Comparison of ENCODE assay signal across 31 cellular contexts in the genomic region with DNA sequence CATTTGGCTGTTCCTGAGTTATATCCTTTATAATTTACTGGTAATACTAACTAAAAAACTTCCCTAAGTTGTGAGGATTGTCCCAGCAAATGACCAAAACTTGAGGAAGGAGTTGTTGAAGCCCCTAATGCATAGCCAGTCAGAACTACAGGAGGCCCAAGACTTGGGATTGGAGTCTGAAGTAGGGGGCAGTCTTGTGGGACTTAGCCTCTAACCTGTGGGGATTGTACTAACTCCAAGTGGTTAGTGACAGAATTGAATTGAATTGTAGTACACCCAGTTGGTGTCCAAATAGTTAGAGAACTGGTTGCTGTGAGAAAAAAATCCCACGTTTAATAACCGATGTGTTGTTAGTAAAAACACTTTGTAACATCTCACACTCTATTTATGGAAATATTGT.
"Had no signal": no experiment of that assay in that cellular context is flagged by ENCODE, and none has a peak within 500 bp of the region (broad histone marks: within the 10 kb centered on the region; RNA-seq: fewer than 3 reads in every experiment).

No MANE protein-coding gene starts in this region.

- H3K36me3 Mint-ChIP-seq: mesothelial cell of epicardium; naive B cell; natural killer cell; stimulated activated effector memory CD8-positive, alpha-beta T cell treated with anti-CD3 and anti-CD28 coated beads, Interleukin-12 subunit alpha, Interleukin-12 subunit beta, amount 100 ng/mL, for 72 hours; type B pancreatic cell had no signal

- H3K27ac Mint-ChIP-seq: mesothelial cell of epicardium; naive B cell; natural killer cell; nephron progenitor cell; stimulated activated effector memory CD8-positive, alpha-beta T cell treated with anti-CD3 and anti-CD28 coated beads, Interleukin-12 subunit alpha, Interleukin-12 subunit beta, amount 100 ng/mL, for 72 hours; stimulated activated naive CD8-positive, alpha-beta T cell treated with anti-CD3 and anti-CD28 coated beads, Interleukin-15, Interleukin-2, amounts not matched to agents 100 ng/mL and 50 ng/mL, for 24 hours; type B pancreatic cell had no signal

- ATAC-seq: left cardiac atrium; left lobe of liver; left ventricle myocardium superior; lower lobe of right lung; natural killer cell; pancreas; right cardiac atrium; sciatic nerve; stimulated activated effector memory CD8-positive, alpha-beta T cell treated with anti-CD3 and anti-CD28 coated beads, Interleukin-12 subunit alpha, Interleukin-12 subunit beta, amount 100 ng/mL, for 72 hours had no signal

- H3K36me3 ChIP-seq: lower lobe of right lung, pancreas, prostate gland, suprapubic skin, thoracic aorta, tibial nerve, uterus had no signal

- H3K27me3 ChIP-seq: pancreas, suprapubic skin, tibial nerve, uterus had no signal

- H3K27ac ChIP-seq: lower lobe of right lung, pancreas, prostate gland, skin epidermis, suprapubic skin, thoracic aorta, tibial nerve, uterus had no signal

- DNase-seq: hippocampal formation; kidney glomerular epithelial cell; left cardiac atrium; left ventricle myocardium superior; lower lobe of right lung; mammary epithelial cell; mesenchymal stem cell; naive B cell; natural killer cell; nephron progenitor cell; nucleus accumbens; pancreas; posterior cingulate gyrus; retina; right cardiac atrium; stimulated activated CD4-positive, alpha-beta T cell treated with anti-CD3 and anti-CD28 coated beads, Interleukin-12 subunit alpha, Interleukin-12 subunit beta, amount 100 ng/mL, for 4 hours; stimulated activated CD4-positive, alpha-beta T cell treated with anti-CD3 and anti-CD28 coated beads, Interleukin-15, amount 100 ng/mL, for 24 hours; stimulated activated CD4-positive, alpha-beta T cell treated with anti-CD3 and anti-CD28 coated beads, Interleukin-4, amount 100 ng/mL, for 24 hours; stimulated activated naive CD4-positive, alpha-beta T cell; uterus had no signal

- H3K4me3 ChIP-seq: lower lobe of right lung, pancreas, prostate gland, skin epidermis, suprapubic skin, thoracic aorta, tibial nerve, uterus had no signal

- H3K9me3 ChIP-seq: lower lobe of right lung, pancreas, prostate gland, suprapubic skin, thoracic aorta, tibial nerve, uterus had no signal

- H3K4me3 Mint-ChIP-seq: mesothelial cell of epicardium; naive B cell; natural killer cell; nephron progenitor cell; stimulated activated effector memory CD8-positive, alpha-beta T cell treated with anti-CD3 and anti-CD28 coated beads, Interleukin-12 subunit alpha, Interleukin-12 subunit beta, amount 100 ng/mL, for 72 hours; stimulated activated naive CD8-positive, alpha-beta T cell treated with anti-CD3 and anti-CD28 coated beads, Interleukin-15, Interleukin-2, amounts not matched to agents 100 ng/mL and 50 ng/mL, for 24 hours; type B pancreatic cell had no signal

- H3K27me3 Mint-ChIP-seq: naive B cell; stimulated activated naive CD8-positive, alpha-beta T cell treated with anti-CD3 and anti-CD28 coated beads, Interleukin-15, Interleukin-2, amounts not matched to agents 100 ng/mL and 50 ng/mL, for 24 hours; type B pancreatic cell had no signal

- H3K4me1 ChIP-seq: lower lobe of right lung, pancreas, prostate gland, tibial nerve, uterus had no signal

- H3K9me3 Mint-ChIP-seq: mesothelial cell of epicardium, naive B cell, nephron progenitor cell, type B pancreatic cell had no signal

- H3K4me1 Mint-ChIP-seq: naive B cell; natural killer cell; nephron progenitor cell; stimulated activated effector memory CD8-positive, alpha-beta T cell treated with anti-CD3 and anti-CD28 coated beads, Interleukin-12 subunit alpha, Interleukin-12 subunit beta, amount 100 ng/mL, for 72 hours had no signal
